ENCODE assay signal across 23 cellular contexts in the genomic region with DNA sequence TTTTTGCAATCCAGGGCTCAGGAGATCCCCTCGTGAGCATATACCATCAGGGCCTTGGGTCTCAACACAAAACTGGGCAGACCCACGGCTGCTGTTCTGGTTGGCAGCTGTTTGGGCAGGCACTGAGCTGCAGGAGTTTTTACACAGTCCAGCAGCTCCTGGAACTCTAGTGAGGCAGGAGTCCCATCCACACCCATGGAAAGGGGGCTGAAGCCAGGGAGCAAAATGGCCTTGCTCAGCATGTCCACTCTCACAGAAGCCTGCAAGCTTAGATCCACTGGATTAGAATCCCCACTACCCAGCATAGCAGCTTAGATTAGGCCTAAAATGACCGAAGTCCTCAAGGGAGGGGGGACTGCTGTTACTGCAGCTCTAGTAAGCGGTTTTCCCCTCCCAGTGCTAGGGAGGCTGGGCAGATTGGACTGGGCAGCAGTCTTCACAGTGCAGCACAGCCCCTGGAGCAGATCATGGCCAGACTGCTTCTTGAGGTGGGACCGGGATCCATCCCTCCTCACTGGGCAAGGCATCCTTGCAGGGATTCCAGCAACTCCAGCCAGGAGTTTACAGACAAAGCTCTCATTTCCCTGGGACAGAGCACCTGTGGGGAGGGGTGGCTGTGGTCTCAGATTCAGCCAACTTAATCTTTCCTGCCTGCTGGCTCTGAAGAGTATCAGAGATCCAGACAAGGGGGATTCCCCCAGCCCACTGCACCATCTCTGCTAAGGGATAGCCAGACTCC. TPM values are rescaled to one million over a fixed set of nuclear protein-coding genes. Genes with fewer than 3 reads are reported as not detected.
DNase-seq lines count a peak whose midpoint lies in the region; ATAC-seq and TF ChIP-seq lines count a peak whose summit lies in the region.
"Had no signal": no experiment of that assay in that cellular context is flagged by ENCODE, and none has a peak within 500 bp of the region (broad histone marks: within the 10 kb centered on the region; RNA-seq: fewer than 3 reads in every experiment).

No MANE protein-coding gene starts in this region.

- no peak overlapping the region for H3K4me3 Mint-ChIP-seq in H9
- H3K4me3 Mint-ChIP-seq in dendritic cell treated with granulocyte-macrophage colony-stimulating factor and Interleukin-4, amounts not matched to agents 40 ng/mL and 50 ng/mL, for 4 days = no peak overlapping the region

- H3K9me3 ChIP-seq in H9 (ENCODE audit: control insufficient read depth, low read depth, low read length) (no peaks in the 10 kb centered on the region), aorta (ENCODE audit: control insufficient read depth, low read length) (peaks cover 2% of the 10 kb centered on the region), prostate gland (no peaks in the 10 kb centered on the region)
- H3K9me3 ChIP-seq: A549, BE2C, HAP-1, SJSA1 had no signal

- no peak for TF ChIP-seq POLR2A in prostate gland (IDR thresholded peaks at IDR 0.05)

- no peak overlapping the region for H2AFZ ChIP-seq in H9 (ENCODE audit: low read length)

- H2BK20ac ChIP-seq in H9 (ENCODE audit: low read depth, low read length, poor library complexity, severe bottlenecking) = no peak overlapping the region

- H4K8ac ChIP-seq in H9 (replicated peaks; ENCODE audit: insufficient read length, low read depth, low read length) = no peak overlapping the region
- H4K8ac ChIP-seq in mesendoderm (ENCODE audit: low read depth, low read length) = no peak overlapping the region

- peaks cover 15% of the 10 kb centered on the region; the same call in 1 of the 2 replicates for H3K4me1 ChIP-seq in H9 (ENCODE audit: insufficient read depth, low read length)
- no peaks in the 10 kb centered on the region for H3K4me1 ChIP-seq in mesendoderm (ENCODE audit: control insufficient read depth, low read depth, low read length)
- H3K4me1 ChIP-seq in aorta (ENCODE audit: control insufficient read depth in 1 of 2, insufficient read depth in 2 of 2, low read length in 2 of 2) = no peaks in the 10 kb centered on the region
- no peaks in the 10 kb centered on the region for H3K4me1 ChIP-seq in prostate gland (replicated peaks)
- H3K4me1 ChIP-seq: A549, BE2C, HAP-1, SJSA1 had no signal

- no peaks in the 10 kb centered on the region for H3K27me3 ChIP-seq in H9 (ENCODE audit: insufficient read depth, low read length)
- no peaks in the 10 kb centered on the region for H3K27me3 ChIP-seq in mesendoderm (ENCODE audit: insufficient read depth, low read length, poor library complexity)
- H3K27me3 ChIP-seq in aorta (ENCODE audit: control insufficient read depth in 1 of 2, insufficient read depth in 2 of 2, low read length in 1 of 2) = no peaks in the 10 kb centered on the region
- H3K27me3 ChIP-seq in prostate gland (replicated peaks; ENCODE audit: insufficient read depth) = no peaks in the 10 kb centered on the region
- H3K27me3 ChIP-seq: BE2C, SJSA1 had no signal

- peaks cover 0 to 7% (median 0%) of the 10 kb centered on the region in 3 experiments; a peak in 1 of 7 replicates for H3K36me3 Mint-ChIP-seq in H9 (ENCODE audit: insufficient read depth in 1 of 3, low read depth in 3 of 3)
- H3K36me3 Mint-ChIP-seq in dendritic cell treated with granulocyte-macrophage colony-stimulating factor and Interleukin-4, amounts not matched to agents 40 ng/mL and 50 ng/mL, for 4 days (ENCODE audit: low read depth) = no peaks in the 10 kb centered on the region

- H3K79me1 ChIP-seq in H9 (ENCODE audit: insufficient read depth, low read depth, low read length, poor library complexity, severe bottlenecking) = no peaks in the 10 kb centered on the region
- no peaks in the 10 kb centered on the region for H3K79me1 ChIP-seq in mesendoderm (ENCODE audit: low read length)

- H3K18ac ChIP-seq in H9 (ENCODE audit: insufficient read length, low read depth, low read length) = no peak overlapping the region
- H3K18ac ChIP-seq in mesendoderm (ENCODE audit: low read length) = no peak overlapping the region

- no peaks in the 10 kb centered on the region for H3K9me3 Mint-ChIP-seq in H9
- H3K9me3 Mint-ChIP-seq in dendritic cell treated with granulocyte-macrophage colony-stimulating factor and Interleukin-4, amounts not matched to agents 40 ng/mL and 50 ng/mL, for 4 days = no peaks in the 10 kb centered on the region

- DNase-seq in H9 (peak; percentile 28), mesendoderm (peak; percentile 21), aorta (peak in 1 of 2 donors; percentile 41), prostate gland (ENCODE audit: low spot score) (no peak)
- DNase-seq: BE2C, COR-L47, DMS79, KG1, NCI-H1105, NCI-H1694, NCI-H2081 treated with DMSO at 0.1 percent for 48 hours, NCI-H2171 treated with DMSO at 0.1 percent for 48 hours, NCI-H524 treated with DMSO at 0.1 percent for 48 hours, NCI-H82 had no signal

- no peaks in the 10 kb centered on the region for H3K27me3 Mint-ChIP-seq in H9 (ENCODE audit: low read depth)
- peaks cover 1% of the 10 kb centered on the region for H3K27me3 Mint-ChIP-seq in dendritic cell treated with granulocyte-macrophage colony-stimulating factor and Interleukin-4, amounts not matched to agents 40 ng/mL and 50 ng/mL, for 4 days

- H2BK120ac ChIP-seq in H9 (ENCODE audit: low read depth, low read length, poor library complexity, severe bottlenecking) (no peak overlapping the region), mesendoderm (ENCODE audit: low read depth, low read length) (no peak overlapping the region)

- H2AK5ac ChIP-seq in H9 (ENCODE audit: insufficient read length, low read length) = no peak overlapping the region
- no peak overlapping the region for H2AK5ac ChIP-seq in mesendoderm (ENCODE audit: low read length)

- intact Hi-C loops in dendritic cell treated with granulocyte-macrophage colony-stimulating factor and Interleukin-4, amounts not matched to agents 40 ng/mL and 50 ng/mL, for 4 days (cut with micrococcal nuclease) = no loop called here
- intact Hi-C loops in aorta (cut with DNase I) (no loop called here), prostate gland (cut with DNase I) (no loop called here)

- H2BK12ac ChIP-seq in H9 (ENCODE audit: insufficient read length, low read depth, low read length) = no peak overlapping the region

- H4K20me1 ChIP-seq in H9 (ENCODE audit: control insufficient read depth, insufficient read depth, insufficient read length) = no peaks in the 10 kb centered on the region

- H4K91ac ChIP-seq in H9 (ENCODE audit: insufficient read length, low read depth, low read length) = no peak overlapping the region

- peaks cover 26 to 27% of the 10 kb centered on the region in 2 experiments for H3K4me1 Mint-ChIP-seq in H9
- peaks cover 30% of the 10 kb centered on the region for H3K4me1 Mint-ChIP-seq in dendritic cell treated with granulocyte-macrophage colony-stimulating factor and Interleukin-4, amounts not matched to agents 40 ng/mL and 50 ng/mL, for 4 days (ENCODE audit: low read depth)

- H2BK15ac ChIP-seq in H9 (ENCODE audit: low read depth, low read length) = no peak overlapping the region
- no peak overlapping the region for H2BK15ac ChIP-seq in mesendoderm (replicated peaks; ENCODE audit: low read depth)

- H3K79me2 ChIP-seq in H9 (ENCODE audit: insufficient read depth, low read length) (no peaks in the 10 kb centered on the region), mesendoderm (ENCODE audit: control insufficient read depth, insufficient read depth, low read length) (no peaks in the 10 kb centered on the region)

- H4K5ac ChIP-seq in H9 (ENCODE audit: insufficient read length, low read depth, low read length) (no peak overlapping the region), mesendoderm (ENCODE audit: low read length) (no peak overlapping the region)

- WGBS in H9 (ENCODE audit: extremely low coverage, insufficient read length, low lambda C conversion rate) = no CpG with 5 or more reads among the region's 5 CpGs
- no CpG with 5 or more reads among the region's 5 CpGs for WGBS in mesendoderm (ENCODE audit: extremely low coverage, insufficient coverage, low lambda C conversion rate)
- 79 to 86% methylated on average over 5 of the region's 5 CpGs for WGBS in aorta, 2 donors
- 91% methylated on average over 5 of the region's 5 CpGs for whole genome bisulfite sequencing in prostate gland

- H3K9ac ChIP-seq in H9 (ENCODE audit: extremely low read depth, insufficient read length, low read length) (no peak overlapping the region), mesendoderm (ENCODE audit: low read length) (no peak overlapping the region)

- H3K4me3 ChIP-seq in mesendoderm (ENCODE audit: low read length) = no peak overlapping the region
- H3K4me3 ChIP-seq in aorta (ENCODE audit: low read length in 2 of 2) = no peak overlapping the region
- no peak overlapping the region for H3K4me3 ChIP-seq in prostate gland
- H3K4me3 ChIP-seq: A549, HAP-1, SJSA1 had no signal

- H3T11ph ChIP-seq in H9 (ENCODE audit: low read length) = no peak overlapping the region

- H3K27ac ChIP-seq in H9 (ENCODE audit: insufficient read length, low read depth, low read length) = no peak overlapping the region
- no peak overlapping the region for H3K27ac ChIP-seq in mesendoderm (ENCODE audit: low read depth, low read length)
- no peak overlapping the region for H3K27ac ChIP-seq in aorta (ENCODE audit: low read depth in 1 of 2, low read length in 2 of 2)
- no peak overlapping the region for H3K27ac ChIP-seq in prostate gland
- H3K27ac ChIP-seq: A549, HL-60, SJSA1 had no signal

- H3K4me2 ChIP-seq in H9 (ENCODE audit: insufficient read depth, insufficient read length, low read length) (no peak overlapping the region), mesendoderm (ENCODE audit: low read length) (no peak overlapping the region)
- H3K4me2 ChIP-seq: A549 had no signal

- no peak overlapping the region for H3K27ac Mint-ChIP-seq in H9
- peak overlapping the region; percentile 79 for H3K27ac Mint-ChIP-seq in dendritic cell treated with granulocyte-macrophage colony-stimulating factor and Interleukin-4, amounts not matched to agents 40 ng/mL and 50 ng/mL, for 4 days

- no peaks in the 10 kb centered on the region for H3K23me2 ChIP-seq in H9 (ENCODE audit: insufficient read length, low read depth, low read length, poor library complexity, severe bottlenecking)

- H3K36me3 ChIP-seq in mesendoderm (ENCODE audit: control insufficient read depth, insufficient read depth, low read length) (no peaks in the 10 kb centered on the region), aorta (ENCODE audit: control insufficient read depth in 1 of 2, insufficient read depth in 2 of 2, low read length in 1 of 2) (no peaks in the 10 kb centered on the region), prostate gland (no peaks in the 10 kb centered on the region)
- H3K36me3 ChIP-seq: BE2C, HAP-1, SJSA1 had no signal

- ATAC-seq in aorta (ENCODE audit: low FRiP score) (peak; percentile 29), HG02610 (IDR thresholded peaks at IDR 0.05; ENCODE audit: unreplicated experiment) (no peak), GM21423 (IDR thresholded peaks at IDR 0.05; ENCODE audit: unreplicated experiment) (no peak)
- ATAC-seq: A549 had no signal

- H2BK5ac ChIP-seq in H9 (ENCODE audit: insufficient read length, low read length) = no peak overlapping the region
- no peak overlapping the region for H2BK5ac ChIP-seq in mesendoderm (ENCODE audit: low read length)

- H3K23ac ChIP-seq in H9 (ENCODE audit: insufficient read length, low read depth, low read length) (no peak overlapping the region), mesendoderm (ENCODE audit: low read length) (no peak overlapping the region)

- no peak overlapping the region for H3K14ac ChIP-seq in H9 (ENCODE audit: insufficient read depth, low read length)

- H3K4ac ChIP-seq in H9 (ENCODE audit: low read depth, low read length) (no peak overlapping the region), mesendoderm (ENCODE audit: low read depth, low read length) (no peak overlapping the region)

- TF ChIP-seq CTCF in H9 (conservative IDR thresholded peaks at IDR 0.05) = no peak
- no peak for TF ChIP-seq CTCF in prostate gland (IDR thresholded peaks at IDR 0.05)

- H3K56ac ChIP-seq in H9 (ENCODE audit: insufficient read length, low read depth, low read length) (no peak overlapping the region), mesendoderm (ENCODE audit: low read length) (no peak overlapping the region)

RNA-seq across cellular contexts. Expression of gene CARD16, which starts 36.4 kb away (rescaled TPM):
- total RNA-seq in H9 (2021) (not detected in 2 replicates), aorta (10 to 100 TPM; 11.8 to 30.6 TPM), prostate gland (1 to 10 TPM; 6.7 to 7.9 TPM)
- polyA plus RNA-seq in mesendoderm (2013, experiment 1 of 2) = not detected
- not detected for polyA plus RNA-seq in mesendoderm (2013, experiment 2 of 2)
- 10 to 100 TPM; 16.1 to 23.3 TPM for polyA plus RNA-seq in aorta
- total RNA-seq: HT-29 had no signal
- polyA plus RNA-seq: A549 had no signal

RNA-seq across cellular contexts. Expression of gene CASP1, which starts 46.6 kb away (rescaled TPM):
- total RNA-seq in H9 (2021) = not detected in 2 replicates
- not detected for polyA plus RNA-seq in mesendoderm (2013, experiment 1 of 2)
- not detected for polyA plus RNA-seq in mesendoderm (2013, experiment 2 of 2)
- 10 to 100 TPM; 18.8 to 32.7 TPM for total RNA-seq in aorta
- 10 to 100 TPM; 11.5 to 32.1 TPM for polyA plus RNA-seq in aorta
- total RNA-seq in prostate gland = 10 to 100 TPM in 1 of 2 donors, 1 to 10 TPM in 1; 3.5 to 20.1 TPM
- total RNA-seq: HT-29 had no signal

RNA-seq across cellular contexts. Expression of gene CARD18, which starts 58.0 kb away (rescaled TPM):
- total RNA-seq in H9 (2021) = not detected in 2 replicates
- polyA plus RNA-seq in mesendoderm (2013, experiment 1 of 2) = not detected
- polyA plus RNA-seq in mesendoderm (2013, experiment 2 of 2) = not detected
- not detected for total RNA-seq in aorta
- polyA plus RNA-seq in aorta = not detected
- not detected for total RNA-seq in prostate gland
- total RNA-seq: HT-29, OCI-LY7, SJSA1 had no signal
- polyA plus RNA-seq: A549 had no signal

RNA-seq across cellular contexts. Expression of gene CASP5, which starts 58.6 kb away (rescaled TPM):
- total RNA-seq in H9 (2021) (not detected in 2 replicates), aorta (1 to 10 TPM in 1 of 2 donors, under 1 TPM in 1; 0.88 to 2.0 TPM), prostate gland (not detected)
- not detected for polyA plus RNA-seq in mesendoderm (2013, experiment 1 of 2)
- polyA plus RNA-seq in mesendoderm (2013, experiment 2 of 2) = not detected
- polyA plus RNA-seq in aorta = under 1 TPM in 1 of 2 donors, not detected in 1; 0.88 TPM
- total RNA-seq: HT-29, OCI-LY7, SJSA1 had no signal
- polyA plus RNA-seq: A549 had no signal
